Comparison of ENCODE assay signal across 8 cellular contexts in the genomic region with DNA sequence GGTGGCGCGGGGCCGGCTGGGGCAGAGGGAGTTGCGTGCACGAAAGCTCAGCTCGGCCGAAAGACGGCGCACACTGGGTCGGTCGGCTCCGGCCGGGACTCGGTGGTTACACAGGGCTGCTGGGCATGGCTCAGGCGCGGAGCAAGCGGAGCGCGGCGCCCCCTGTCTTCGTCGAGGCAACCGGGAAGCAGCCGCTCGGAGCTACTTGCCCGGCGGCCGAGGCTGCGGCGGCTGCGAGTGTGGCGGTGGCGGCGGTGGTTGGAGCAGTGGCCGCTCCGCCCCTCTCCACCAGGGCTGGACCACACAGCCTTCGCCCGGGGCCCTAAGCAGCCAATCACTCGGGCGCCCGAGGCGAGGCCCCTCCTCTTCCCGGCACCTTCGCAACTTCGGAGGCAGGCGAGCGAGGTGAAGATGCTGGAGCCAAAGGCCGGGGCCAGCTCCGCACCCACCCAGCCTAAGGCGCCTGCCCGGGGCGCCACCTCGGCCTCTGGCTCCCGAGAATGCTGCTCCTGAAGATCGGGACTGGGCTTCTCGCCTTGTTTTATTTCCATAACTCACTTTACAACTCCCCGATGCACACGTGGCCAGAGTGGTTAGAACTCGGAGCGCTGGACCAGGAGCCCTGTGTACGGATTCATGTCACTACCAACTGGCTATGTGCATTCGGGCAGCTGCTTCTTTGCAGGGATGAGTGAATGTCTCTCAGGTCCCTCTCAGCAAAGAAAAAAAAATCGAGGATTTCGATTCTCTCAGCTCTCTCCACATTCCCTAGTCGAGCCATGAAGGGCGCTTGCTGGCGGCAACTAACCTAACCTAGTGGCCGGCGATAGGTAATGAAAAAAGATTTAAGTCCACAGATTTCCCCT. TPM values are rescaled to one million over a fixed set of nuclear protein-coding genes. Genes with fewer than 3 reads are reported as not detected.
DNase-seq lines count a peak whose midpoint lies in the region; ATAC-seq and TF ChIP-seq lines count a peak whose summit lies in the region.

A gene (minus strand): TSS at position 241 of the 866 bp plus-strand sequence. CDS start 241 bp downstream, outside the sequence.

- no peak within 1 kb of the TSS for H2BK12ac ChIP-seq in H9 (ENCODE audit: insufficient read length, low read depth, low read length)

- H2BK20ac ChIP-seq in H9 (ENCODE audit: low read depth, low read length, poor library complexity, severe bottlenecking) = no peak within 1 kb of the TSS

- no peak within 1 kb of the TSS for H3K9ac ChIP-seq in H9 (ENCODE audit: extremely low read depth, insufficient read length, low read length)
- peak within 1 kb of the TSS; percentile 18 for H3K9ac ChIP-seq in Loucy (ENCODE audit: low read depth, low read length, poor library complexity, severe bottlenecking)

- no peak within 1 kb of the TSS; a peak in 1 of 7 replicates for H3K27ac Mint-ChIP-seq in H9
- no peak within 1 kb of the TSS for H3K27ac Mint-ChIP-seq in activated naive CD4-positive, alpha-beta T cell treated with anti-CD3 and anti-CD28 coated beads for 36 hours

- peak within 1 kb of the TSS; percentile 61 to 84 for H3K4me3 Mint-ChIP-seq in H9
- H3K4me3 Mint-ChIP-seq in activated naive CD4-positive, alpha-beta T cell treated with anti-CD3 and anti-CD28 coated beads for 36 hours = peak within 1 kb of the TSS; percentile 61

- H3K27me3 Mint-ChIP-seq in H9 (ENCODE audit: low read depth) = peaks cover 55% of the 10 kb centered on the region
- peaks cover 44% of the 10 kb centered on the region for H3K27me3 Mint-ChIP-seq in activated naive CD4-positive, alpha-beta T cell treated with anti-CD3 and anti-CD28 coated beads for 36 hours (ENCODE audit: low read depth)

- H3K36me3 ChIP-seq in Loucy (ENCODE audit: insufficient read depth, low read length) (peaks cover 3% of the 10 kb centered on the region; the same call in 1 of the 2 replicates), upper lobe of right lung (no peaks in the 10 kb centered on the region)

- H3K9me2 ChIP-seq in Loucy (replicated peaks; ENCODE audit: low read depth, low read length) = no peaks in the 10 kb centered on the region

- no peak within 1 kb of the TSS for H3K4ac ChIP-seq in H9 (ENCODE audit: low read depth, low read length)

- H3K4me1 Mint-ChIP-seq in H9 = peaks cover 41 to 42% of the 10 kb centered on the region in 2 experiments
- peaks cover 14% of the 10 kb centered on the region for H3K4me1 Mint-ChIP-seq in activated naive CD4-positive, alpha-beta T cell treated with anti-CD3 and anti-CD28 coated beads for 36 hours (ENCODE audit: low read depth)

- WGBS in H9 (ENCODE audit: extremely low coverage, insufficient read length, low lambda C conversion rate) = no CpG with 5 or more reads among the region's 69 CpGs

- H3K36me3 Mint-ChIP-seq in H9 (ENCODE audit: insufficient read depth in 1 of 3, low read depth in 3 of 3) = no peaks in the 10 kb centered on the region; a peak in 1 of 7 replicates
- no peaks in the 10 kb centered on the region for H3K36me3 Mint-ChIP-seq in activated naive CD4-positive, alpha-beta T cell treated with anti-CD3 and anti-CD28 coated beads for 36 hours (ENCODE audit: low read depth)

- H3K79me2 ChIP-seq in H9 (ENCODE audit: insufficient read depth, low read length) (no peaks in the 10 kb centered on the region), Loucy (ENCODE audit: insufficient read depth, low read length) (no peaks in the 10 kb centered on the region)

- no peak within 1 kb of the TSS for H3K23ac ChIP-seq in H9 (ENCODE audit: insufficient read length, low read depth, low read length)

- H3K27ac ChIP-seq in H9 (ENCODE audit: insufficient read length, low read depth, low read length) (no peak within 1 kb of the TSS), upper lobe of right lung (no peak within 1 kb of the TSS)

- no peak within 1 kb of the TSS for H2BK5ac ChIP-seq in H9 (ENCODE audit: insufficient read length, low read length)

- H3K18ac ChIP-seq in H9 (ENCODE audit: insufficient read length, low read depth, low read length) = peak within 1 kb of the TSS; percentile 39

- CTCF ChIA-PET in activated naive CD4-positive, alpha-beta T cell treated with anti-CD3 and anti-CD28 coated beads for 36 hours (lab: Charles Lee) = interaction anchor here (0.6 to 2.3 kb wide), 18 partner anchors 9 to 716 kb away, joined by 3 to 13 read pairs (median 3); no protein-coding TSS in a partner anchor

- H3K9me3 Mint-ChIP-seq in H9 = no peaks in the 10 kb centered on the region; a peak in 1 of 5 replicates
- H3K9me3 Mint-ChIP-seq in activated naive CD4-positive, alpha-beta T cell treated with anti-CD3 and anti-CD28 coated beads for 36 hours = no peaks in the 10 kb centered on the region

- H3K4me2 ChIP-seq in H9 (ENCODE audit: insufficient read depth, insufficient read length, low read length) = peak within 1 kb of the TSS; percentile 86
- peak within 1 kb of the TSS; percentile 77 for H3K4me2 ChIP-seq in Loucy (ENCODE audit: low read depth, low read length, poor library complexity, severe bottlenecking)

- no peak within 1 kb of the TSS for H3T11ph ChIP-seq in H9 (ENCODE audit: low read length)

- DNase-seq in GM04504 (ENCODE audit: low read depth) (peak; percentile 68), H9 (peak; percentile 96), SHP77 treated with DMSO at 0.1 percent for 48 hours (lab: John Stamatoyannopoulos, UW) (peak; percentile 71), globus pallidus (ENCODE audit: low spot score) (peak; percentile 88), non-pigmented ciliary epithelial cell (ENCODE audit: low read depth) (peak; percentile 57), upper lobe of right lung (peak; percentile 86)
- DNase-seq in activated naive CD4-positive, alpha-beta T cell treated with anti-CD3 and anti-CD28 coated beads for 36 hours = peak; percentile 69

- no peak within 1 kb of the TSS for H3K14ac ChIP-seq in H9 (ENCODE audit: insufficient read depth, low read length)

- H4K20me1 ChIP-seq in H9 (ENCODE audit: control insufficient read depth, insufficient read depth, insufficient read length) (no peaks in the 10 kb centered on the region), Loucy (ENCODE audit: insufficient read depth, low read length, poor library complexity, severe bottlenecking) (no peaks in the 10 kb centered on the region)

- H2AFZ ChIP-seq in H9 (ENCODE audit: low read length) (no peak within 1 kb of the TSS), Loucy (ENCODE audit: low read length) (peak within 1 kb of the TSS; percentile 82)

- H2BK120ac ChIP-seq in H9 (ENCODE audit: low read depth, low read length, poor library complexity, severe bottlenecking) = no peak within 1 kb of the TSS

- H2BK15ac ChIP-seq in H9 (ENCODE audit: low read depth, low read length) = no peak within 1 kb of the TSS

- H4K91ac ChIP-seq in H9 (ENCODE audit: insufficient read length, low read depth, low read length) = no peak within 1 kb of the TSS

- H3K9me3 ChIP-seq in H9 (ENCODE audit: control insufficient read depth, low read depth, low read length) (no peaks in the 10 kb centered on the region), Loucy (ENCODE audit: insufficient read depth, low read depth, low read length) (no peaks in the 10 kb centered on the region), upper lobe of right lung (no peaks in the 10 kb centered on the region)

- no peaks in the 10 kb centered on the region; the same call in 1 of the 2 replicates for H3F3A ChIP-seq in Loucy (ENCODE audit: low read depth)

- no peak within 1 kb of the TSS for H4K8ac ChIP-seq in H9 (replicated peaks; ENCODE audit: insufficient read length, low read depth, low read length)

- H3K4me1 ChIP-seq in H9 (ENCODE audit: insufficient read depth, low read length) (peaks cover 3% of the 10 kb centered on the region; the same call in 1 of the 2 replicates), Loucy (ENCODE audit: insufficient read depth, low read length, poor library complexity, severe bottlenecking) (no peaks in the 10 kb centered on the region), upper lobe of right lung (peaks cover 23% of the 10 kb centered on the region)

- no peak within 1 kb of the TSS for H4K5ac ChIP-seq in H9 (ENCODE audit: insufficient read length, low read depth, low read length)

- H3K23me2 ChIP-seq in H9 (ENCODE audit: insufficient read length, low read depth, low read length, poor library complexity, severe bottlenecking) = peaks cover 20% of the 10 kb centered on the region

- peaks cover 13% of the 10 kb centered on the region; the same call in 1 of the 2 replicates for H3K27me3 ChIP-seq in H9 (ENCODE audit: insufficient read depth, low read length)
- peaks cover 10% of the 10 kb centered on the region for H3K27me3 ChIP-seq in Loucy (ENCODE audit: insufficient read depth, low read length, poor library complexity, severe bottlenecking)
- H3K27me3 ChIP-seq in upper lobe of right lung = peaks cover 23% of the 10 kb centered on the region

- H3K56ac ChIP-seq in H9 (ENCODE audit: insufficient read length, low read depth, low read length) = no peak within 1 kb of the TSS

- ATAC-seq in upper lobe of right lung = peak; percentile 91

- intact Hi-C loops in activated naive CD4-positive, alpha-beta T cell treated with anti-CD3 and anti-CD28 coated beads for 36 hours (cut with micrococcal nuclease) = loop anchor here (1.0 to 2.0 kb wide), 3 partner anchors 75 to 317 kb away; no protein-coding TSS in a partner anchor
- intact Hi-C loops in upper lobe of right lung (cut with DNase I) = loop anchor here (10.0 kb wide), 1 partner anchor 119 kb away; no protein-coding TSS in a partner anchor

- H3K79me1 ChIP-seq in H9 (ENCODE audit: insufficient read depth, low read depth, low read length, poor library complexity, severe bottlenecking) = no peaks in the 10 kb centered on the region

- H3K4me3 ChIP-seq in Loucy (ENCODE audit: low read length, poor library complexity, severe bottlenecking) (peak within 1 kb of the TSS; percentile 72), upper lobe of right lung (peak within 1 kb of the TSS; percentile 48)

- TF ChIP-seq CTCF in H9 (conservative IDR thresholded peaks at IDR 0.05) = peak; percentile 72
- TF ChIP-seq CTCF in Loucy (conservative IDR thresholded peaks at IDR 0.05; ENCODE audit: low read length) = peak; percentile 56
- peak; percentile 58 for TF ChIP-seq CTCF in upper lobe of right lung (IDR thresholded peaks at IDR 0.05)

- no peak within 1 kb of the TSS for H2AK5ac ChIP-seq in H9 (ENCODE audit: insufficient read length, low read length)

RNA-seq across cellular contexts. Expression of the gene that starts here (rescaled TPM):
- total RNA-seq in H9 (2021) = 1.4 and 1.8 TPM in 2 replicates
- under 1 TPM in 1 of 2 experiments, not detected in 1; 0.07 TPM for total RNA-seq in activated naive CD4-positive, alpha-beta T cell treated with anti-CD3 and anti-CD28 coated beads for 36 hours
- not detected for total RNA-seq in upper lobe of right lung

Comparison
In these comparisons a context has a peak if more than half of its experiments do, and no peak if none do; other contexts are left out.
1. Peak in DNase-seq in activated naive CD4-positive, alpha-beta T cell treated with anti-CD3 and anti-CD28 coated beads for 36 hours; RNA of the gene not detected or under 1 TPM.
2. Peak in DNase-seq, ATAC-seq and H3K4me3 ChIP-seq in upper lobe of right lung; RNA of the gene not detected or under 1 TPM.